In the genomic region with DNA sequence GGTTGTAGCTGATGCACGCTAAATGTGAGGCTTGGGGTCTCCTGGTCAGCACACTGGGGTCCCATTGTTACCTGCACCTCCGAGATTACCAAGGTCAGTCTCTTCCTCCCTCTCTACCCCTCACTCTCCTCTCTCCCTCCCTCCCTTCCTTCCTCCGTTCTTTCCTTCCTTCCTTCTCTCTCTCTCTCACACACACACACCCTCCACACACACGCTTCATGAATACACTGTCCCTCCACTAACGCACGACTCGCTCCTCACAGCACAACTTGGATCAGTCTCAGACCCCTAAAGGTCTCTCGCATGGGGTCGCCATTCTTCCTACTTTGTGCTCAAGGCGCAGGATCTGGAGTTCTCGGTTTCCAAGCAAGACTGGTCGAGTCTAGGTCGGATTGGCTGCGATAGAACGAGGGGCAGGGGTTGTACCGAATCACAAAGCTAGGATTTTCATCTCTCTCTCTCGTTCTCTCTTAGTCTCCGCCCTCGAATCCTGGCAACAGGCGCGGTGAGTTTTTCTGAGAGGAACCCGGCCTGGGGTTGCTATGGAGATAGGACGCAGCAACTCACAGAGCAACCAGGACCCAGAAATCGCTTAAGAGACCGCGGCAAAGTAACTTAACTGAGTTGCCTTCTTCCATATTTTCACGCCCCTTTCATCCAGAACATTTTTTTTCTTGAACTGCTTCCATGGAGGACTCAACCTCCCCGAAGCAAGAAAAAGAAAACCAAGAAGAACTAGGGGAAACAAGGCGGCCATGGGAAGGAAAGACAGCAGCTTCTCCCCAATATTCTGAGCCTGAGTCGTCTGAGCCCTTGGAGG, we compare ENCODE assay signal across 8 cellular contexts. TPM values are rescaled to one million over a fixed set of nuclear protein-coding genes. Genes with fewer than 3 reads are reported as not detected.
DNase-seq lines count a peak whose midpoint lies in the region; ATAC-seq, FAIRE-seq and TF ChIP-seq lines count a peak whose summit lies in the region.

A gene (plus strand): TSS at position 543 of the 820 bp plus-strand sequence. CDS start 145 bp downstream, at position 688.

- no peaks in the 10 kb centered on the region; a peak in 1 of 4 replicates for H3K27me3 ChIP-seq in GM12878 (replicated peaks in 1 of 2; ENCODE audit: control insufficient read depth in 2 of 2, insufficient read depth in 2 of 2, low read length in 1 of 2)

- in situ Hi-C loops in GM13977 (cut with MboI; ENCODE audit: low pct_unique_long_range_greater_than_20kb, low sequenced_read_pairs, unreplicated experiment) = no loop called here
- in situ Hi-C loops in GM12878 (cut with MboI) = no loop called here

- H2AFZ ChIP-seq in GM12878 (ENCODE audit: control insufficient read depth, low read depth, low read length) = peak within 1 kb of the TSS; percentile 99

- SMC1A ChIA-PET in GM12878 (lab: Charles Lee; ENCODE audit: uncharacterized antibody, unreplicated experiment) = interaction anchor here (0.9 to 2.1 kb wide), 2 partner anchors 7 to 78 kb away, joined by 3 to 5 read pairs; no protein-coding TSS in a partner anchor

- TF ChIP-seq POLR2A in GM12878 (IDR thresholded peaks at IDR 0.05; ENCODE audit: low read depth, low read length) = no peak

- peak within 1 kb of the TSS; percentile 100 for H3K4me2 ChIP-seq in GM12878 (ENCODE audit: control insufficient read depth, insufficient read depth)

- RAD21 ChIA-PET in GM12878 (lab: Charles Lee; ENCODE audit: unreplicated experiment) = no interaction called here

- CTCF ChIA-PET in GM12878 (lab: Yijun Ruan, JAX) = interaction anchor here (0.6 to 0.7 kb wide), 2 partner anchors 45 to 610 kb away, joined by 3 read pairs; a partner anchor contains a TSS

- ATAC-seq in HG02938 (IDR thresholded peaks at IDR 0.05; ENCODE audit: unreplicated experiment) (peak; percentile 99), GM12878 (peak; percentile 99)

- H4K20me1 ChIP-seq in GM12878 (ENCODE audit: control insufficient read depth, insufficient read depth) = no peaks in the 10 kb centered on the region

- H3K36me3 ChIP-seq in GM12878 (ENCODE audit: control insufficient read depth in 2 of 2, insufficient read depth in 2 of 2, low read length in 1 of 2) = no peaks in the 10 kb centered on the region

- TF ChIP-seq EP300 in GM12878 (IDR thresholded peaks at IDR 0.05; ENCODE audit: borderline replicate concordance in 1 of 2, control insufficient read depth in 1 of 2, low read depth in 2 of 2, low read length in 2 of 2) = no peak

- no peak for TF ChIP-seq RAD21 in GM12878 (IDR thresholded peaks at IDR 0.05; ENCODE audit: insufficient read depth, low read depth, low read length)

- H3K79me2 ChIP-seq in GM12878 (ENCODE audit: control insufficient read depth, insufficient read depth, low read length) = no peaks in the 10 kb centered on the region

- DNase-seq in GM13977 (ENCODE audit: low spot score) (peak; percentile 83), NCI-H1694 (lab: John Stamatoyannopoulos, UW) (peak; percentile 81), T-helper 22 cell (ENCODE audit: low read depth) (peak; percentile 42), GM12878 (ENCODE audit: low read depth, low spot score) (peak; percentile 57), hypothalamus (lab: John Stamatoyannopoulos, UW) (peak; percentile 10 to 91 (median 75)), renal cortical epithelial cell (ENCODE audit: low read depth) (peak; percentile 96), NK-92 (lab: John Stamatoyannopoulos, UW; ENCODE audit: unreplicated experiment) (no peak)

- no TSS peak for BruUV-seq in GM12878 (replicated peaks; lab: Mats Ljungman, UMichigan)

- H3K4me3 ChIP-seq in GM12878 = peak within 1 kb of the TSS; percentile 86

- H3K27ac ChIP-seq in GM12878 (ENCODE audit: control insufficient read depth, insufficient read depth) = no peak within 1 kb of the TSS

- intact Hi-C loops in GM12878 (cut with micrococcal nuclease; ENCODE audit: unreplicated experiment) = no loop called here

- POLR2A ChIA-PET in GM12878 (lab: Charles Lee) = no interaction called here

- no peaks in the 10 kb centered on the region for H3K9me3 ChIP-seq in GM12878 (replicated peaks; ENCODE audit: control insufficient read depth, insufficient read depth, low read length)

- TF ChIP-seq CTCF in GM13977 (IDR thresholded peaks at IDR 0.05; ENCODE audit: extremely low read depth, insufficient read depth, missing control alignments) = peak; percentile 18
- TF ChIP-seq CTCF in GM12878 (IDR thresholded peaks at IDR 0.05 in 2 of 3, conservative IDR thresholded peaks at IDR 0.05 in 1 of 3; ENCODE audit: control insufficient read depth in 2 of 3, extremely low read depth in 1 of 3, insufficient read depth in 1 of 3, low read depth in 3 of 3, low read length in 3 of 3) = no peak

- under 1% methylated on average over 30 of the region's 30 CpGs for WGBS in GM12878 (ENCODE audit: insufficient coverage, insufficient replicate concordance, low lambda C conversion rate, missing lambda C conversion rate)

- H3K9ac ChIP-seq in GM12878 (ENCODE audit: control insufficient read depth, insufficient read depth, low read length) = peak within 1 kb of the TSS; percentile 30; the same call in 1 of the 2 replicates

- peak; percentile 97 for FAIRE-seq in GM12878 (lab: Jason Lieb, UNC)

- peaks cover 7% of the 10 kb centered on the region; the same call in 1 of the 2 replicates for H3K4me1 ChIP-seq in GM12878 (ENCODE audit: control insufficient read depth, insufficient read depth, low read length)

TF ChIP-seq in GM12878, 131 proteins besides CTCF, POLR2A, EP300 and RAD21 (continues in another document):
- peak; percentile 75; the same call in 1 of the 2 replicates for TF ChIP-seq SIN3A (IDR thresholded peaks at IDR 0.05; ENCODE audit: low read depth, low read length)
- TF ChIP-seq DPF2 (IDR thresholded peaks at IDR 0.05) = peak; percentile 64; the same call in 1 of the 2 replicates
- peak; percentile 60; the same call in 1 of the 2 replicates for TF ChIP-seq HDGF (IDR thresholded peaks at IDR 0.05)
- TF ChIP-seq NBN (IDR thresholded peaks at IDR 0.05) = peak; percentile 49; the same call in 1 of the 2 replicates
- no peak for TF ChIP-seq NR2C1 (IDR thresholded peaks at IDR 0.05)
- TF ChIP-seq, protein P1, sequence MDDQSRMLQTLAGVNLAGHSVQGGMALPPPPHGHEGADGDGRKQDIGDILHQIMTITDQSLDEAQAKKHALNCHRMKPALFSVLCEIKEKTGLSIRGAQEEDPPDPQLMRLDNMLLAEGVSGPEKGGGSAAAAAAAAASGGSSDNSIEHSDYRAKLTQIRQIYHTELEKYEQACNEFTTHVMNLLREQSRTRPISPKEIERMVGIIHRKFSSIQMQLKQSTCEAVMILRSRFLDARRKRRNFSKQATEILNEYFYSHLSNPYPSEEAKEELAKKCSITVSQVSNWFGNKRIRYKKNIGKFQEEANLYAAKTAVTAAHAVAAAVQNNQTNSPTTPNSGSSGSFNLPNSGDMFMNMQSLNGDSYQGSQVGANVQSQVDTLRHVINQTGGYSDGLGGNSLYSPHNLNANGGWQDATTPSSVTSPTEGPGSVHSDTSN (IDR thresholded peaks at IDR 0.05; ENCODE audit: insufficient replicate concordance, low read depth, low read length) = peak; percentile 97
- TF ChIP-seq, protein P2, sequence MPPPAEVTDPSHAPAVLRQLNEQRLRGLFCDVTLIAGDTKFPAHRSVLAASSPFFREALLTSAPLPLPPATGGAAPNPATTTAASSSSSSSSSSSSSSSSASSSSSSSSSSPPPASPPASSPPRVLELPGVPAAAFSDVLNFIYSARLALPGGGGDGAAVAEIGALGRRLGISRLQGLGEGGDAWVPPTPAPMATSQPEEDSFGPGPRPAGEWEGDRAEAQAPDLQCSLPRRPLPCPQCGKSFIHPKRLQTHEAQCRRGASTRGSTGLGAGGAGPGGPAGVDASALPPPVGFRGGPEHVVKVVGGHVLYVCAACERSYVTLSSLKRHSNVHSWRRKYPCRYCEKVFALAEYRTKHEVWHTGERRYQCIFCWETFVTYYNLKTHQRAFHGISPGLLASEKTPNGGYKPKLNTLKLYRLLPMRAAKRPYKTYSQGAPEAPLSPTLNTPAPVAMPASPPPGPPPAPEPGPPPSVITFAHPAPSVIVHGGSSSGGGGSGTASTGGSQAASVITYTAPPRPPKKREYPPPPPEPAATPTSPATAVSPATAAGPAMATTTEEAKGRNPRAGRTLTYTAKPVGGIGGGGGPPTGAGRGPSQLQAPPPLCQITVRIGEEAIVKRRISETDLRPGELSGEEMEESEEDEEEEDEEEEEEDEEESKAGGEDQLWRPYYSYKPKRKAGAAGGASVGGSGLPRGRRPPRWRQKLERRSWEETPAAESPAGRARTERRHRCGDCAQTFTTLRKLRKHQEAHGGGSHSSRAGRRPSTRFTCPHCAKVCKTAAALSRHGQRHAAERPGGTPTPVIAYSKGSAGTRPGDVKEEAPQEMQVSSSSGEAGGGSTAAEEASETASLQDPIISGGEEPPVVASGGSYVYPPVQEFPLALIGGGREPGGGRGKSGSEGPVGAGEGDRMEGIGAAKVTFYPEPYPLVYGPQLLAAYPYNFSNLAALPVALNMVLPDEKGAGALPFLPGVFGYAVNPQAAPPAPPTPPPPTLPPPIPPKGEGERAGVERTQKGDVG (CRISPR knock-in tag; IDR thresholded peaks at IDR 0.05) = no peak
- peak; percentile 51; the same call in 1 of the 2 replicates for TF ChIP-seq RFX5 (IDR thresholded peaks at IDR 0.05; ENCODE audit: low read depth, low read length)
- TF ChIP-seq SP1 (IDR thresholded peaks at IDR 0.05; ENCODE audit: low read depth, low read length) = peak; percentile 85
- TF ChIP-seq SPI1 (IDR thresholded peaks at IDR 0.05; ENCODE audit: borderline replicate concordance, insufficient read depth, low read depth, low read length) = peak; percentile 31; the same call in 1 of the 2 replicates

RNA-seq across cellular contexts. Expression of the gene that starts here (rescaled TPM):
- total RNA-seq in GM12878 (2013; cell fraction: nucleolus; rRNA removed) = 0.17 and 0.34 TPM in 2 replicates
- total RNA-seq in GM12878 (2014; rRNA removed) (0.23 and 0.27 TPM in 2 replicates), GM12878 (2014; rRNA removed; fragmentation: Illumina TruSeq; extraction: Trizol) (0.22 and 0.28 TPM in 2 replicates), GM12878 (2021) (0.13 and 0.28 TPM in 2 replicates), renal cortical epithelial cell (1.5 TPM in 1 of 2 replicates, not detected in the other)
- polyA plus RNA-seq in GM12878 (2011; ENCODE audit: low read depth) = not detected
- polyA plus RNA-seq in GM12878 (2011; rRNA removed) (0.08 and 0.10 TPM in 2 replicates), GM12878 (2014; fragmentation: Illumina TruSeq; extraction: Trizol) (0.16 and 0.21 TPM in 2 replicates), GM12878 (2014; fragmentation: Nextera tagmentation; extraction: Ambion mirVana) (under 1 TPM; 0.07 to 0.23 TPM), GM12878 (2014; rRNA removed) (0.08 and 0.23 TPM in 2 replicates), GM12878 (2016; fragmentation: Nextera tagmentation; extraction: Ambion mirVana) (under 1 TPM in 1 of 2 experiments, not detected in 1; 0.09 TPM)
- 0.01 and 0.03 TPM in 2 replicates for polyA plus RNA-seq in GM12878 (2011; cell fraction: cytosol; rRNA removed)
- 0.16 and 0.48 TPM in 2 replicates for polyA plus RNA-seq in GM12878 (2011; cell fraction: nucleus; rRNA removed)
- 0.05 and 0.06 TPM in 2 replicates for polyA plus RNA-seq in GM12878 (2012)
- not detected in 2 replicates for polyA minus RNA-seq in GM12878 (2011; rRNA and poly(A)+ RNA removed)
- polyA minus RNA-seq in GM12878 (2011; cell fraction: cytosol; rRNA and poly(A)+ RNA removed) = not detected in 2 replicates
- 0.57 TPM in 1 of 2 replicates, not detected in the other for polyA minus RNA-seq in GM12878 (2011; cell fraction: nucleus; rRNA and poly(A)+ RNA removed)

Comparison
In these comparisons a context has a peak if more than half of its experiments do, and no peak if none do; other contexts are left out.
1. Peak in DNase-seq, ATAC-seq, H3K4me3 ChIP-seq, H3K9ac ChIP-seq and H3K4me2 ChIP-seq in GM12878; RNA of the gene not detected or under 1 TPM.